Comparison of ENCODE assay signal across 10 cellular contexts in genomic region chr11:64772318-64773018, GRCh38. TPM values are rescaled to one million over a fixed set of nuclear protein-coding genes. Genes with fewer than 3 reads are reported as not detected.
DNase-seq lines count a peak whose midpoint lies in the region; ATAC-seq, FAIRE-seq and TF ChIP-seq lines count a peak whose summit lies in the region.
"Had no signal": no experiment of that assay in that cellular context is flagged by ENCODE, and none has a peak within 500 bp of the region (broad histone marks: within the 10 kb centered on the region; RNA-seq: fewer than 3 reads in every experiment).

No MANE protein-coding gene starts in this region.

- DNase-seq in CD4-positive, alpha-beta T cell, result peak in 1 of 10 experiments; percentile 6
- no peak for DNase-seq in activated CD4-positive, alpha-beta memory T cell treated with anti-CD3 and anti-CD28 coated beads, Interleukin-2, amount 10 ng/mL, durations not matched to agents 7 days and 5 days
- DNase-seq in naive B cell (peak; percentile 53), HTR-8/SVneo (ENCODE audit: insufficient read length, low spot score) (no peak), NCI-H128 (lab: John Stamatoyannopoulos, UW; ENCODE audit: unreplicated experiment) (no peak), mucosa of descending colon (no peak)
- DNase-seq: NCI-H524 treated with DMSO at 0.1 percent for 48 hours had no signal

- H3K4me1 Mint-ChIP-seq in CD4-positive, alpha-beta T cell (ENCODE audit: low read depth), result peaks cover 97% of the 10 kb centered on the region
- H3K4me1 Mint-ChIP-seq in activated CD4-positive, alpha-beta memory T cell treated with anti-CD3 and anti-CD28 coated beads, Interleukin-2, amount 10 ng/mL, durations not matched to agents 7 days and 5 days, result peaks cover 93% of the 10 kb centered on the region
- peaks cover 76 to 96% (median 82%) of the 10 kb centered on the region in 3 donors for H3K4me1 Mint-ChIP-seq in naive B cell

- peak overlapping the region; percentile 92 for H3K27ac Mint-ChIP-seq in CD4-positive, alpha-beta T cell
- H3K27ac Mint-ChIP-seq in activated CD4-positive, alpha-beta memory T cell treated with anti-CD3 and anti-CD28 coated beads, Interleukin-2, amount 10 ng/mL, durations not matched to agents 7 days and 5 days, result peak overlapping the region; percentile 84
- peak overlapping the region; percentile 84 to 99 (median 91) for H3K27ac Mint-ChIP-seq in naive B cell

- H3K27me3 Mint-ChIP-seq in CD4-positive, alpha-beta T cell, result no peaks in the 10 kb centered on the region
- no peaks in the 10 kb centered on the region for H3K27me3 Mint-ChIP-seq in activated CD4-positive, alpha-beta memory T cell treated with anti-CD3 and anti-CD28 coated beads, Interleukin-2, amount 10 ng/mL, durations not matched to agents 7 days and 5 days
- no peaks in the 10 kb centered on the region for H3K27me3 Mint-ChIP-seq in naive B cell

- CTCF ChIA-PET in CD4-positive, alpha-beta T cell (lab: Charles Lee), result interaction anchor here (3.1 kb wide), 1 partner anchor 29 kb away, joined by 20 read pairs; the partner anchor contains the start of gene RASGRP2
- CTCF ChIA-PET in activated CD4-positive, alpha-beta memory T cell treated with anti-CD3 and anti-CD28 coated beads, Interleukin-2, amount 10 ng/mL, durations not matched to agents 7 days and 5 days (lab: Charles Lee), result interaction anchor here (1.1 to 3.2 kb wide), 4 partner anchors 9 to 84 kb away, joined by 3 to 33 read pairs (median 4); partner anchors contain the start of gene RASGRP2

- peak overlapping the region; percentile 43 for H3K27ac ChIP-seq in CD4-positive, alpha-beta T cell (ENCODE audit: low read depth, low read length)

- H3K4me3 Mint-ChIP-seq in CD4-positive, alpha-beta T cell, result peak overlapping the region; percentile 74
- peak overlapping the region; percentile 5 for H3K4me3 Mint-ChIP-seq in activated CD4-positive, alpha-beta memory T cell treated with anti-CD3 and anti-CD28 coated beads, Interleukin-2, amount 10 ng/mL, durations not matched to agents 7 days and 5 days
- H3K4me3 Mint-ChIP-seq in naive B cell, result peak overlapping the region; percentile 71 to 92 (median 78)

- intact Hi-C loops in CD4-positive, alpha-beta T cell (cut with DNase I, micrococcal nuclease), result loop anchor here in 1 of 2 experiments (10.0 kb wide), 1 partner anchor 92 kb away; no protein-coding TSS in a partner anchor
- intact Hi-C loops in mucosa of descending colon (cut with DNase I, micrococcal nuclease), result no loop called here

- no peak for TF ChIP-seq CTCF in CD4-positive, alpha-beta T cell (IDR thresholded peaks at IDR 0.05)
- no peak for TF ChIP-seq CTCF in mucosa of descending colon (IDR thresholded peaks at IDR 0.05)

- H3K4me3 ChIP-seq in mucosa of descending colon, result no peak overlapping the region

- H3K36me3 ChIP-seq in mucosa of descending colon (ENCODE audit: low read depth), result peaks cover 50% of the 10 kb centered on the region

- H3K36me3 Mint-ChIP-seq in CD4-positive, alpha-beta T cell (ENCODE audit: low read depth), result peaks cover 100% of the 10 kb centered on the region
- H3K36me3 Mint-ChIP-seq in activated CD4-positive, alpha-beta memory T cell treated with anti-CD3 and anti-CD28 coated beads, Interleukin-2, amount 10 ng/mL, durations not matched to agents 7 days and 5 days (ENCODE audit: low read depth), result peaks cover 99% of the 10 kb centered on the region
- peaks cover 33 to 54% of the 10 kb centered on the region in 2 donors for H3K36me3 Mint-ChIP-seq in naive B cell

- no peak for ATAC-seq in CD4-positive, alpha-beta T cell (ENCODE audit: poor library complexity)
- ATAC-seq in GM21447 (IDR thresholded peaks at IDR 0.05; ENCODE audit: unreplicated experiment), result peak; percentile 45
- ATAC-seq in naive B cell (ENCODE audit: low read depth in 2 of 2), result peak; percentile 64 to 67
- ATAC-seq in GM19397 (IDR thresholded peaks at IDR 0.05; ENCODE audit: unreplicated experiment), result no peak
- ATAC-seq in mucosa of descending colon, result no peak

- POLR2A ChIA-PET in CD4-positive, alpha-beta T cell (lab: Charles Lee), result interaction anchor here (0.9 to 11.6 kb wide), 5 partner anchors 7 to 87 kb away, joined by 3 to 596 read pairs (median 8); partner anchors contain the start of genes PYGM and RASGRP2
- POLR2A ChIA-PET in activated CD4-positive, alpha-beta memory T cell treated with anti-CD3 and anti-CD28 coated beads, Interleukin-2, amount 10 ng/mL, durations not matched to agents 7 days and 5 days (lab: Charles Lee), result interaction anchor here (0.8 to 10.9 kb wide), 8 partner anchors 9 to 68 kb away, joined by 3 to 197 read pairs (median 5); partner anchors contain the start of genes MEN1, PYGM and RASGRP2

- no peaks in the 10 kb centered on the region for H3K9me3 Mint-ChIP-seq in CD4-positive, alpha-beta T cell
- H3K9me3 Mint-ChIP-seq in activated CD4-positive, alpha-beta memory T cell treated with anti-CD3 and anti-CD28 coated beads, Interleukin-2, amount 10 ng/mL, durations not matched to agents 7 days and 5 days, result no peaks in the 10 kb centered on the region
- H3K9me3 Mint-ChIP-seq in naive B cell, result no peaks in the 10 kb centered on the region

- peaks cover 15% of the 10 kb centered on the region for H3K4me1 ChIP-seq in mucosa of descending colon (ENCODE audit: low read depth)

- FAIRE-seq in HTR-8/SVneo (lab: Jason Lieb, UNC), result no peak
- FAIRE-seq: keratinocyte had no signal

- H3K27me3 ChIP-seq in CD4-positive, alpha-beta T cell (ENCODE audit: control insufficient read depth, insufficient read depth, low read length), result no peaks in the 10 kb centered on the region

- H3K9me3 ChIP-seq in CD4-positive, alpha-beta T cell (ENCODE audit: control insufficient read depth, low read length), result no peaks in the 10 kb centered on the region
- H3K9me3 ChIP-seq in mucosa of descending colon, result no peaks in the 10 kb centered on the region

RNA-seq across cellular contexts. Expression of gene SF1, which starts 5.9 kb away (rescaled TPM):
- total RNA-seq in CD4-positive, alpha-beta T cell, result 1,000 to 10,000 TPM; 1,632 to 1,657 TPM
- total RNA-seq in activated CD4-positive, alpha-beta memory T cell treated with anti-CD3 and anti-CD28 coated beads, Interleukin-2, amount 10 ng/mL, durations not matched to agents 7 days and 5 days, result 100 to 1,000 TPM; 385 to 390 TPM
- 100 to 1,000 TPM in 4 of 6 donors, 10 to 100 TPM in 2; 68.6 to 242 (median 132) TPM for polyA plus RNA-seq in naive B cell (ENCODE audit: low read depth in 6 of 6)
- 100 to 1,000 TPM; 223 to 317 (median 241) TPM for total RNA-seq in mucosa of descending colon

RNA-seq across cellular contexts. Expression of gene PYGM, which starts 12.7 kb away (rescaled TPM):
- total RNA-seq in CD4-positive, alpha-beta T cell, result 1 to 10 TPM; 5.0 to 6.0 TPM
- total RNA-seq in activated CD4-positive, alpha-beta memory T cell treated with anti-CD3 and anti-CD28 coated beads, Interleukin-2, amount 10 ng/mL, durations not matched to agents 7 days and 5 days, result 1 to 10 TPM; 3.1 to 4.0 TPM
- 1 to 10 TPM in 5 of 6 donors, not detected in 1; 2.1 to 4.9 (median 2.2) TPM for polyA plus RNA-seq in naive B cell (ENCODE audit: low read depth in 6 of 6)
- total RNA-seq in mucosa of descending colon, result 10 to 100 TPM in 1 of 3 donors, 1 to 10 TPM in 2; 2.0 to 21.1 (median 2.8) TPM

RNA-seq across cellular contexts. Expression of gene RASGRP2, which starts 28.5 kb away (rescaled TPM):
- total RNA-seq in CD4-positive, alpha-beta T cell, result 100 to 1,000 TPM; 668 to 672 TPM
- total RNA-seq in activated CD4-positive, alpha-beta memory T cell treated with anti-CD3 and anti-CD28 coated beads, Interleukin-2, amount 10 ng/mL, durations not matched to agents 7 days and 5 days, result 100 to 1,000 TPM; 179 to 183 TPM
- 100 to 1,000 TPM; 274 to 429 (median 285) TPM for polyA plus RNA-seq in naive B cell (ENCODE audit: low read depth in 6 of 6)
- 10 to 100 TPM in 1 of 3 donors, 1 to 10 TPM in 2; 3.3 to 25.6 (median 9.7) TPM for total RNA-seq in mucosa of descending colon

RNA-seq across cellular contexts. Expression of gene MAP4K2, which starts 30.5 kb away (rescaled TPM):
- 10 to 100 TPM; 71.9 to 74.1 TPM for total RNA-seq in CD4-positive, alpha-beta T cell
- 10 to 100 TPM; 95.6 to 98.0 TPM for total RNA-seq in activated CD4-positive, alpha-beta memory T cell treated with anti-CD3 and anti-CD28 coated beads, Interleukin-2, amount 10 ng/mL, durations not matched to agents 7 days and 5 days
- polyA plus RNA-seq in naive B cell (ENCODE audit: low read depth in 6 of 6), result 10 to 100 TPM; 29.8 to 65.0 (median 39.7) TPM
- total RNA-seq in mucosa of descending colon, result 10 to 100 TPM in 2 of 3 donors, 1 to 10 TPM in 1; 8.7 to 16.8 (median 14.1) TPM

RNA-seq across cellular contexts. Expression of gene MEN1, which starts 37.9 kb away (rescaled TPM):
- total RNA-seq in CD4-positive, alpha-beta T cell, result 10 to 100 TPM; 16.4 to 17.7 TPM
- 10 to 100 TPM; 32.5 to 33.4 TPM for total RNA-seq in activated CD4-positive, alpha-beta memory T cell treated with anti-CD3 and anti-CD28 coated beads, Interleukin-2, amount 10 ng/mL, durations not matched to agents 7 days and 5 days
- polyA plus RNA-seq in naive B cell (ENCODE audit: low read depth in 6 of 6), result 10 to 100 TPM; 12.3 to 49.5 (median 27.4) TPM
- 10 to 100 TPM; 19.3 to 26.4 (median 21.9) TPM for total RNA-seq in mucosa of descending colon

Comparison
In these comparisons a context has a peak if more than half of its experiments do, and no peak if none do; other contexts are left out.
1. ATAC-seq: peak in GM21447 (single experiment) and naive B cell (2 of 2); none in CD4-positive, alpha-beta T cell (single experiment), GM19397 (single experiment) and mucosa of descending colon (single experiment).
2. H3K4me3 Mint-ChIP-seq: peak in every context shown above with its lines; median percentile 78 in naive B cell; 74 in CD4-positive, alpha-beta T cell; 5 in activated CD4-positive, alpha-beta memory T cell treated with anti-CD3 and anti-CD28 coated beads, Interleukin-2, amount 10 ng/mL, durations not matched to agents 7 days and 5 days.
3. RNA of gene SF1, which starts 5.9 kb away (total RNA-seq): 1,632 to 1,657 TPM in CD4-positive, alpha-beta T cell; 385 to 390 TPM in activated CD4-positive, alpha-beta memory T cell treated with anti-CD3 and anti-CD28 coated beads, Interleukin-2, amount 10 ng/mL, durations not matched to agents 7 days and 5 days and 223 to 317 TPM in mucosa of descending colon; every median in the first group is over 4 times any median in the second.
4. RNA of gene RASGRP2, which starts 28.5 kb away (total RNA-seq): 668 to 672 TPM in CD4-positive, alpha-beta T cell and 179 to 183 TPM in activated CD4-positive, alpha-beta memory T cell treated with anti-CD3 and anti-CD28 coated beads, Interleukin-2, amount 10 ng/mL, durations not matched to agents 7 days and 5 days; 3.3 to 25.6 TPM in mucosa of descending colon; every median in the first group is over 4 times any median in the second.
5. Peak in every context shown above with its lines, with median percentiles within 50 percentile points of each other: H3K27ac Mint-ChIP-seq.